ENCODE assay signal across 1 cellular context in genomic region chr17:39903158-39903884, GRCh38.
TF ChIP-seq lines count a peak whose summit lies in the region.

No MANE protein-coding gene starts in this region.

TF ChIP-seq in IMR-90, 13 proteins besides CTCF, POLR2A, EP300 and RAD21:
- TF ChIP-seq CHD1 (IDR thresholded peaks at IDR 0.05; ENCODE audit: low read depth, low read length) (no peak), RCOR1 (IDR thresholded peaks at IDR 0.05; ENCODE audit: insufficient replicate concordance, low read length) (no peak)
